ENCODE assay signal across 7 cellular contexts in genomic region chr17:21288581-21289017, GRCh38. TPM values are rescaled to one million over a fixed set of nuclear protein-coding genes. Genes with fewer than 3 reads are reported as not detected.
DNase-seq lines count a peak whose midpoint lies in the region; ATAC-seq, FAIRE-seq and TF ChIP-seq lines count a peak whose summit lies in the region.

No MANE protein-coding gene starts in this region.

- H3K9me3 Mint-ChIP-seq in activated CD4-positive, alpha-beta memory T cell treated with anti-CD3 and anti-CD28 coated beads for 36 hours, result peaks cover 4% of the 10 kb centered on the region
- peaks cover 26% of the 10 kb centered on the region for H3K9me3 Mint-ChIP-seq in endodermal cell

- FAIRE-seq in GM12892 (lab: Jason Lieb, UNC) (peak; percentile 92), keratinocyte (lab: Jason Lieb, UNC) (no peak)

- H3K79me2 ChIP-seq in keratinocyte (ENCODE audit: control insufficient read depth, insufficient read depth, low read length), result peaks cover 85% of the 10 kb centered on the region

- H3K4me3 ChIP-seq in HFF-Myc (replicated peaks; ENCODE audit: low read depth, low read length) (peak overlapping the region; percentile 93; the same call in 1 of the 2 replicates), keratinocyte (ENCODE audit: control insufficient read depth in 2 of 3, extremely low read depth in 1 of 3, insufficient read depth in 2 of 3, low read depth in 1 of 3, low read length in 3 of 3) (no peak overlapping the region), upper lobe of right lung (peak overlapping the region; percentile 92), endodermal cell (ENCODE audit: low read length) (no peak overlapping the region)

- no peak overlapping the region for H2AFZ ChIP-seq in keratinocyte (ENCODE audit: control insufficient read depth, low read length)

- H3K27me3 Mint-ChIP-seq in activated CD4-positive, alpha-beta memory T cell treated with anti-CD3 and anti-CD28 coated beads for 36 hours, result peaks cover 2% of the 10 kb centered on the region
- H3K27me3 Mint-ChIP-seq in endodermal cell (ENCODE audit: insufficient read depth), result peaks cover 4% of the 10 kb centered on the region

- peaks cover 12% of the 10 kb centered on the region for H4K20me1 ChIP-seq in keratinocyte (ENCODE audit: control insufficient read depth, extremely low read depth, insufficient read depth, low read length)

- intact Hi-C loops in activated CD4-positive, alpha-beta memory T cell treated with anti-CD3 and anti-CD28 coated beads for 36 hours (cut with micrococcal nuclease), result loop anchor here (1.0 to 10.0 kb wide), 4 partner anchors 35 to 1134 kb away; partner anchors contain the start of genes NATD1 and TMEM11
- intact Hi-C loops in upper lobe of right lung (cut with DNase I), result no loop called here

- POLR2A ChIA-PET in activated CD4-positive, alpha-beta memory T cell treated with anti-CD3 and anti-CD28 coated beads for 36 hours (lab: Charles Lee), result interaction anchor here (1.9 to 4.1 kb wide), 3 partner anchors 12 to 245 kb away, joined by 7 to 27 read pairs (median 11); partner anchors contain the start of gene USP22

- peaks cover 7% of the 10 kb centered on the region for H3K9me1 ChIP-seq in keratinocyte (ENCODE audit: control insufficient read depth, extremely low read depth, insufficient read depth, low read length)

- 92% methylated on average over 4 to 5 of the region's 5 CpGs for WGBS in endodermal cell (ENCODE audit: insufficient coverage in 1 of 2, insufficient read length in 1 of 2), 2 experiments

- dilution Hi-C loops in keratinocyte (cut with MboI; ENCODE audit: extremely low pct_ligation_motif_present, low sequenced_read_pairs), result no loop called here

- peak overlapping the region; percentile 93 for H3K4me2 ChIP-seq in keratinocyte (ENCODE audit: control insufficient read depth, extremely low read depth, insufficient read depth, low read depth, low read length)

- H3K27me3 ChIP-seq in keratinocyte (ENCODE audit: control insufficient read depth, extremely low read depth, insufficient read depth, low read length) (no peaks in the 10 kb centered on the region), upper lobe of right lung (no peaks in the 10 kb centered on the region), endodermal cell (ENCODE audit: control insufficient read depth, insufficient read depth, low read length, poor library complexity, severe bottlenecking) (peaks cover 2% of the 10 kb centered on the region)

- TF ChIP-seq CTCF in HFF-Myc (IDR thresholded peaks at IDR 0.05; ENCODE audit: low read depth, low read length, missing control alignments), result no peak
- peak in 1 of 3 experiments; percentile 55 for TF ChIP-seq CTCF in keratinocyte (optimal IDR thresholded peaks at IDR 0.05 in 1 of 3, IDR thresholded peaks at IDR 0.05 in 1 of 3, conservative IDR thresholded peaks at IDR 0.05 in 1 of 3; ENCODE audit: extremely low read depth in 1 of 3, insufficient read depth in 2 of 3, low read length in 3 of 3)
- no peak for TF ChIP-seq CTCF in upper lobe of right lung (IDR thresholded peaks at IDR 0.05)
- TF ChIP-seq CTCF in endodermal cell (conservative IDR thresholded peaks at IDR 0.05), result no peak

- peaks cover 49% of the 10 kb centered on the region for H3K4me1 Mint-ChIP-seq in activated CD4-positive, alpha-beta memory T cell treated with anti-CD3 and anti-CD28 coated beads for 36 hours (ENCODE audit: low read depth)
- peaks cover 13% of the 10 kb centered on the region for H3K4me1 Mint-ChIP-seq in endodermal cell

- peak overlapping the region; percentile 89 for H3K27ac Mint-ChIP-seq in activated CD4-positive, alpha-beta memory T cell treated with anti-CD3 and anti-CD28 coated beads for 36 hours
- no peak overlapping the region for H3K27ac Mint-ChIP-seq in endodermal cell

- peak overlapping the region; percentile 60 for H3K9ac ChIP-seq in keratinocyte (ENCODE audit: control insufficient read depth, extremely low read depth, insufficient read depth, low read length)
- H3K9ac ChIP-seq in endodermal cell (ENCODE audit: extremely low read depth, low read length, poor library complexity, severe bottlenecking), result no peak overlapping the region

- H3K4me3 Mint-ChIP-seq in activated CD4-positive, alpha-beta memory T cell treated with anti-CD3 and anti-CD28 coated beads for 36 hours, result peak overlapping the region; percentile 98
- H3K4me3 Mint-ChIP-seq in endodermal cell, result no peak overlapping the region

- ATAC-seq in upper lobe of right lung, result no peak

- H3K9me3 ChIP-seq in keratinocyte (ENCODE audit: control insufficient read depth, low read depth, low read length) (no peaks in the 10 kb centered on the region), upper lobe of right lung (no peaks in the 10 kb centered on the region), endodermal cell (ENCODE audit: control insufficient read depth, low read length) (no peaks in the 10 kb centered on the region)

- H3K27ac ChIP-seq in keratinocyte (ENCODE audit: control insufficient read depth, insufficient read depth, low read length), result peak overlapping the region; percentile 72
- peak overlapping the region; percentile 86 for H3K27ac ChIP-seq in upper lobe of right lung
- no peak overlapping the region for H3K27ac ChIP-seq in endodermal cell (ENCODE audit: low read depth, low read length)

- CTCF ChIA-PET in activated CD4-positive, alpha-beta memory T cell treated with anti-CD3 and anti-CD28 coated beads for 36 hours (lab: Charles Lee), result interaction anchor here (0.7 to 4.3 kb wide), 8 partner anchors 9 to 245 kb away, joined by 3 to 28 read pairs (median 12); no protein-coding TSS in a partner anchor

- peaks cover 43% of the 10 kb centered on the region for H3K4me1 ChIP-seq in keratinocyte (ENCODE audit: control insufficient read depth, extremely low read depth, insufficient read depth, low read length)
- H3K4me1 ChIP-seq in upper lobe of right lung, result peaks cover 42% of the 10 kb centered on the region
- H3K4me1 ChIP-seq in endodermal cell (ENCODE audit: control insufficient read depth, insufficient read depth, low read length), result peaks cover 13% of the 10 kb centered on the region

- TF ChIP-seq POLR2A in GM12892 (IDR thresholded peaks at IDR 0.05; ENCODE audit: low read depth, low read length), result no peak

- H3K36me3 ChIP-seq in keratinocyte (ENCODE audit: control insufficient read depth in 2 of 2, extremely low read depth in 1 of 2, insufficient read depth in 2 of 2, low read length in 2 of 2) (peaks cover 10 to 13% of the 10 kb centered on the region in 2 experiments), upper lobe of right lung (no peaks in the 10 kb centered on the region), endodermal cell (ENCODE audit: control insufficient read depth, insufficient read depth, low read length) (no peaks in the 10 kb centered on the region)

- DNase-seq in GM12892 (ENCODE audit: insufficient read length) (no peak), HFF-Myc (ENCODE audit: extremely low read depth, low read depth) (no peak), keratinocyte (ENCODE audit: low read depth, low spot score) (no peak), upper lobe of right lung (no peak), endodermal cell (no peak), hepatic stellate cell (ENCODE audit: low spot score) (no peak)
- DNase-seq in activated CD4-positive, alpha-beta memory T cell treated with anti-CD3 and anti-CD28 coated beads for 36 hours, result peak; percentile 68

- peaks cover 36% of the 10 kb centered on the region for H3K36me3 Mint-ChIP-seq in activated CD4-positive, alpha-beta memory T cell treated with anti-CD3 and anti-CD28 coated beads for 36 hours
- peaks cover 6% of the 10 kb centered on the region for H3K36me3 Mint-ChIP-seq in endodermal cell (ENCODE audit: low read depth)

RNA-seq across cellular contexts. Expression of gene MAP2K3, which starts 4.1 kb away (rescaled TPM):
- polyA plus RNA-seq in GM12892 (2012; ENCODE audit: missing spikeins), result 16.7 TPM
- 100 to 1,000 TPM; 132 to 134 TPM for total RNA-seq in activated CD4-positive, alpha-beta memory T cell treated with anti-CD3 and anti-CD28 coated beads for 36 hours
- polyA plus RNA-seq in keratinocyte, result 19.0 to 70.2 TPM (median 22.4 TPM) in 3 replicates
- 41.8 TPM for polyA plus RNA-seq in keratinocyte (2011; ENCODE audit: low read depth)
- polyA plus RNA-seq in keratinocyte (2011; cell fraction: cytosol; rRNA removed), result 33.6 and 51.5 TPM in 2 replicates
- 46.5 and 55.1 TPM in 2 replicates for polyA plus RNA-seq in keratinocyte (2011; cell fraction: nucleus; rRNA removed)
- 56.4 and 72.9 TPM in 2 replicates for polyA plus RNA-seq in keratinocyte (2012; ENCODE audit: low replicate concordance)
- 23.0 to 102 TPM (median 29.5 TPM) in 3 replicates for polyA minus RNA-seq in keratinocyte
- polyA minus RNA-seq in keratinocyte (2011; cell fraction: cytosol; rRNA and poly(A)+ RNA removed), result 36.1 TPM
- polyA minus RNA-seq in keratinocyte (2011; cell fraction: nucleus; rRNA and poly(A)+ RNA removed), result 21.7 and 28.8 TPM in 2 replicates
- total RNA-seq in upper lobe of right lung (68.3 TPM), endodermal cell (10 to 100 TPM; 31.6 to 37.6 TPM)
- polyA plus RNA-seq in endodermal cell (2013, experiment 1 of 2), result 18.6 TPM
- 17.7 TPM for polyA plus RNA-seq in endodermal cell (2013, experiment 2 of 2)

RNA-seq across cellular contexts. Expression of gene NATD1, which starts 35.4 kb away (rescaled TPM):
- 0.32 TPM for polyA plus RNA-seq in GM12892 (2012; ENCODE audit: missing spikeins)
- total RNA-seq in activated CD4-positive, alpha-beta memory T cell treated with anti-CD3 and anti-CD28 coated beads for 36 hours, result 1 to 10 TPM; 3.0 to 3.2 TPM
- 1.5 to 3.3 TPM (median 3.1 TPM) in 3 replicates for polyA plus RNA-seq in keratinocyte
- 0.77 TPM for polyA plus RNA-seq in keratinocyte (2011; ENCODE audit: low read depth)
- polyA plus RNA-seq in keratinocyte (2011; cell fraction: cytosol; rRNA removed), result 3.7 and 5.3 TPM in 2 replicates
- polyA plus RNA-seq in keratinocyte (2011; cell fraction: nucleus; rRNA removed), result 4.3 and 5.8 TPM in 2 replicates
- 3.6 and 4.2 TPM in 2 replicates for polyA plus RNA-seq in keratinocyte (2012; ENCODE audit: low replicate concordance)
- polyA minus RNA-seq in keratinocyte, result 2.1 to 6.0 TPM (median 4.2 TPM) in 3 replicates
- polyA minus RNA-seq in keratinocyte (2011; cell fraction: cytosol; rRNA and poly(A)+ RNA removed), result 5.2 TPM
- polyA minus RNA-seq in keratinocyte (2011; cell fraction: nucleus; rRNA and poly(A)+ RNA removed), result 3.5 and 4.3 TPM in 2 replicates
- total RNA-seq in upper lobe of right lung, result 19.5 TPM
- 10 to 100 TPM; 12.2 to 17.2 TPM for total RNA-seq in endodermal cell
- 15.2 TPM for polyA plus RNA-seq in endodermal cell (2013, experiment 1 of 2)
- 13.7 TPM for polyA plus RNA-seq in endodermal cell (2013, experiment 2 of 2)

Comparison
In these comparisons a context has a peak if more than half of its experiments do, and no peak if none do; other contexts are left out.
1. H3K4me3 ChIP-seq: peak in HFF-Myc (single experiment) and upper lobe of right lung (single experiment); none in keratinocyte (0 of 3) and endodermal cell (single experiment).